Comparison of ENCODE assay signal across 24 cellular contexts in the genomic region with DNA sequence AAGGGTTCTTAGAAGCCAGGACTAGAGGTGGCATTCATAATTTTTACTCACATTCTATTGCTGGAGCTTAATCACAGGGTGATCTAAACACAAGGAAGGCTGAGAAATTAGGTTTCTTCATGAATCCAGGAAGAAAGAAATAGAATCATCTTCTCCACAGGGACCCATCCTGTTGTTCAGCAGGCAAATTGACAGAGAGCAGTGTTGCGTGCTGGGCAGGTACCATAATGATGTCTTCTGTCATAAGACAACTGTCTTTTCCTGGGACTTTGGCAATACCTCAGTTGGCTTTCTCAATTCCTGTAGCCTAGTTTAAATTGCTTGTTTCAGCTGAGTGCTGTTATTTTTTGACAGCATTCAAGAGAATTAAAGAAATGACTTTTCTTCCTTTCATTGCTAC.
"Had no signal": no experiment of that assay in that cellular context is flagged by ENCODE, and none has a peak within 500 bp of the region (broad histone marks: within the 10 kb centered on the region; RNA-seq: fewer than 3 reads in every experiment).

No MANE protein-coding gene starts in this region.

- H3K36me3 ChIP-seq: brain microvascular endothelial cell, colonic mucosa had no signal

- H3K27me3 Mint-ChIP-seq: activated CD4-positive, alpha-beta memory T cell treated with anti-CD3 and anti-CD28 coated beads, Interleukin-2, amount 10 ng/mL, durations not matched to agents 7 days and 5 days; activated CD4-positive, alpha-beta T cell treated with anti-CD3 and anti-CD28 coated beads for 36 hours; activated CD4-positive, alpha-beta T cell treated with anti-CD3 and anti-CD28 coated beads, Interleukin-2, amount 10 ng/mL, durations not matched to agents 24 days and 14 days; activated naive CD8-positive, alpha-beta T cell; activated T-cell treated with anti-CD3 and anti-CD28 coated beads, Interleukin-2, amount 50 U/mL, for 24 hours; central memory CD8-positive, alpha-beta T cell had no signal

- H3K27me3 ChIP-seq: brain microvascular endothelial cell, colonic mucosa had no signal

- H3K4me3 Mint-ChIP-seq: activated CD4-positive, alpha-beta memory T cell treated with anti-CD3 and anti-CD28 coated beads, Interleukin-2, amount 10 ng/mL, durations not matched to agents 7 days and 5 days; activated CD4-positive, alpha-beta T cell treated with anti-CD3 and anti-CD28 coated beads for 36 hours; activated CD4-positive, alpha-beta T cell treated with anti-CD3 and anti-CD28 coated beads, Interleukin-2, amount 10 ng/mL, durations not matched to agents 24 days and 14 days; activated naive CD8-positive, alpha-beta T cell; activated T-cell treated with anti-CD3 and anti-CD28 coated beads, Interleukin-2, amount 50 U/mL, for 24 hours; activated T-cell treated with anti-CD3 and anti-CD28 coated beads, Interleukin-2, amount 50 U/mL, for 72 hours; central memory CD8-positive, alpha-beta T cell; endodermal cell had no signal

- H3K9me3 ChIP-seq: colonic mucosa had no signal

- H3K4me3 ChIP-seq: colonic mucosa had no signal

- H3K27ac ChIP-seq: brain microvascular endothelial cell, colonic mucosa had no signal

- H3K9me3 Mint-ChIP-seq: activated CD4-positive, alpha-beta T cell treated with anti-CD3 and anti-CD28 coated beads, Interleukin-2, amount 10 ng/mL, durations not matched to agents 24 days and 14 days; endodermal cell had no signal

- H3K4me1 Mint-ChIP-seq: activated CD4-positive, alpha-beta memory T cell treated with anti-CD3 and anti-CD28 coated beads, Interleukin-2, amount 10 ng/mL, durations not matched to agents 7 days and 5 days; activated CD4-positive, alpha-beta T cell treated with anti-CD3 and anti-CD28 coated beads for 36 hours; activated CD4-positive, alpha-beta T cell treated with anti-CD3 and anti-CD28 coated beads, Interleukin-2, amount 10 ng/mL, durations not matched to agents 24 days and 14 days; central memory CD8-positive, alpha-beta T cell; endodermal cell had no signal

- DNase-seq: activated CD4-positive, alpha-beta memory T cell treated with anti-CD3 and anti-CD28 coated beads, Interleukin-2, amount 10 ng/mL, durations not matched to agents 7 days and 5 days; activated CD4-positive, alpha-beta T cell treated with anti-CD3 and anti-CD28 coated beads for 36 hours; activated CD4-positive, alpha-beta T cell treated with anti-CD3 and anti-CD28 coated beads, Interleukin-2, amount 10 ng/mL, durations not matched to agents 24 days and 14 days; activated CD4-positive, alpha-beta T cell treated with anti-CD3 and anti-CD28 coated beads, Interleukin-2, amount 50 U/mL, for 4 hours; activated CD4-positive, CD25-positive, alpha-beta regulatory T cell; activated CD4-positive, CD25-positive, alpha-beta regulatory T cell treated with anti-CD3 and anti-CD28 coated beads, Interleukin-2, amount 50 U/mL, for 72 hours; activated CD8-positive, alpha-beta memory T cell treated with anti-CD3 and anti-CD28 coated beads, Interleukin-2, amount 50 U/mL, for 48 hours; activated gamma-delta T cell treated with Interleukin-2 at 50 U/mL for 16 hours; activated naive CD4-positive, alpha-beta T cell treated with anti-CD3 and anti-CD28 coated beads, Interleukin-2, amount 50 U/mL, for 16 hours; activated naive CD4-positive, alpha-beta T cell treated with Interleukin-2 at 50 U/mL for 16 hours; activated T-cell treated with anti-CD3 and anti-CD28 coated beads for 4 hours; activated T-cell treated with anti-CD3 and anti-CD28 coated beads, Interleukin-2, amount 50 U/mL, for 24 hours; activated T-cell treated with anti-CD3 and anti-CD28 coated beads, Interleukin-2, amount 50 U/mL, for 72 hours; amniotic stem cell; anterior cingulate cortex; brain microvascular endothelial cell; colonic mucosa; effector memory CD4-positive, alpha-beta T cell; endodermal cell; head of caudate nucleus; T-helper 2 cell had no signal

- H3K27ac Mint-ChIP-seq: activated CD4-positive, alpha-beta memory T cell treated with anti-CD3 and anti-CD28 coated beads, Interleukin-2, amount 10 ng/mL, durations not matched to agents 7 days and 5 days; activated CD4-positive, alpha-beta T cell treated with anti-CD3 and anti-CD28 coated beads for 36 hours; activated CD4-positive, alpha-beta T cell treated with anti-CD3 and anti-CD28 coated beads, Interleukin-2, amount 10 ng/mL, durations not matched to agents 24 days and 14 days; activated naive CD8-positive, alpha-beta T cell; activated T-cell treated with anti-CD3 and anti-CD28 coated beads, Interleukin-2, amount 50 U/mL, for 24 hours; activated T-cell treated with anti-CD3 and anti-CD28 coated beads, Interleukin-2, amount 50 U/mL, for 72 hours; endodermal cell had no signal

- ATAC-seq: activated CD4-positive, alpha-beta T cell treated with anti-CD3 and anti-CD28 coated beads for 36 hours; activated T-cell treated with anti-CD3 and anti-CD28 coated beads, Interleukin-2, amount 50 U/mL, for 72 hours; esophagus mucosa had no signal

- H3K36me3 Mint-ChIP-seq: activated naive CD8-positive, alpha-beta T cell had no signal
